Comparison of ENCODE assay signal across 21 cellular contexts in the genomic region with DNA sequence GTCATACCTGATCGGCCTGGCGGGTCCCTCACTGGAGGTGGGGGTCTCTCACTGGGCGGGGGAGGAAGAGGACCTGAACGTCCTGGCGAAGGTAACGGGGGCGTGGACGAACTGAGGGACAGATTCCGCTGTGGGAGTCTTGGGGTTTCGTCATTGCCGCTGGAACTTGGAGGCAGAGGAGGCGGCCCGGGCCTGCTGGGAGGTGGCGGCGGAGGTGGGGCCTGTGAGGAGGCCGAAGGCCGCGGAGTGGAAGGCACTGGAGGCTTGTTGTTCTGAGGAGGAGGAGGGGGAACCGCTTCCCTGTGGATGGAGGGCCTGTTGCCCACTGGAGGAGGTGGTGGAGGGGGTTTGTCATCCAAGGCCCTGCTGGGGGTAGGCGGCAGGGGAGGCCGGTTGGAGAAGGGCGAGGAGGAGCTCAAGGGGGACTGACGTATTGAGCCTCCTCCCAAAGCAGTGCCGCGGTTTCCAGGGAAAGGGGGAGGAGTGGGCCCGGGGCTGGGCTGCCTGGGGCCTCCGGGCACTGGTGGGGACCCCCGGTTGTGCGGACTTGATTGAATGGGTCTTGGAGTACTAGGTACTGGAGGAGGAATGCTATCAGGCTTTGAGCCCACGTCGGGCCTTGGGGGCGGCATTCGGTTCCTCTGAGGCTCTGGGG. TPM values are rescaled to one million over a fixed set of nuclear protein-coding genes. Genes with fewer than 3 reads are reported as not detected.
DNase-seq lines count a peak whose midpoint lies in the region; ATAC-seq, FAIRE-seq and TF ChIP-seq lines count a peak whose summit lies in the region.
"Had no signal": no experiment of that assay in that cellular context is flagged by ENCODE, and none has a peak within 500 bp of the region (broad histone marks: within the 10 kb centered on the region; RNA-seq: fewer than 3 reads in every experiment).

No MANE protein-coding gene starts in this region.

- FAIRE-seq in HepG2 (lab: Jason Lieb, UNC): no peak

- WGBS in HepG2 (ENCODE audit: low lambda C conversion rate): 58% methylated on average over 31 of the region's 33 CpGs

- peaks cover 0 to 4% of the 10 kb centered on the region in 2 experiments; a peak in 1 of 5 replicates for H3K27me3 ChIP-seq in HepG2 (ENCODE audit: control insufficient read depth in 1 of 2, insufficient read depth in 2 of 2, low read length in 2 of 2)
- H3K27me3 ChIP-seq: cardiac muscle cell, SJCRH30 had no signal

- TF ChIP-seq CTCF in activated B cell treated with CpG ODN at 0.5 μM for 24 hours (IDR thresholded peaks at IDR 0.05): no peak
- no peak for TF ChIP-seq CTCF in endothelial cell (IDR thresholded peaks at IDR 0.05; ENCODE audit: unreplicated experiment)
- no peak for TF ChIP-seq CTCF in HepG2 (CRISPR knock-in tag; IDR thresholded peaks at IDR 0.05)

- no peak overlapping the region for H3K4me3 ChIP-seq in HepG2 (replicated peaks in 1 of 3; ENCODE audit: insufficient read depth in 1 of 3, low read depth in 2 of 3, low read length in 3 of 3)
- H3K4me3 ChIP-seq: cardiac muscle cell, PC-9, SJCRH30 had no signal

- no peaks in the 10 kb centered on the region for H3K9me3 Mint-ChIP-seq in T-helper 1 cell treated with Interleukin-12 subunit alpha and Interleukin-12 subunit beta and Interleukin-4 antibody, amounts not matched to agents 30 μg/mL and 1 μg/mL, for 36 hours
- H3K9me3 Mint-ChIP-seq in activated B cell treated with CpG ODN at 0.5 μM for 24 hours: no peaks in the 10 kb centered on the region
- H3K9me3 Mint-ChIP-seq in endothelial cell (ENCODE audit: unreplicated experiment): no peaks in the 10 kb centered on the region
- no peaks in the 10 kb centered on the region for H3K9me3 Mint-ChIP-seq in stimulated activated naive B cell treated with anti-CD40 and anti-IgM and Interleukin-4, amounts not matched to agents 10 μg/mL and 1 μg/mL and 100 μg/mL, for 72 hours

- H3K27ac ChIP-seq in HepG2 (ENCODE audit: extremely low read length, insufficient read depth, low read length): no peak overlapping the region
- H3K27ac ChIP-seq: 22Rv1, cardiac muscle cell, parathyroid adenoma, PC-9, SJCRH30 had no signal

- H4K20me1 ChIP-seq in HepG2 (ENCODE audit: insufficient read depth, low read length): no peaks in the 10 kb centered on the region

- no peak overlapping the region for H3K4me2 ChIP-seq in HepG2 (ENCODE audit: low read depth, low read length)
- H3K4me2 ChIP-seq: PC-9 had no signal

- DNase-seq in T-helper 1 cell: no peak
- no peak for DNase-seq in activated B cell treated with CpG ODN at 0.5 μM for 24 hours
- DNase-seq in endothelial cell (ENCODE audit: low spot score): no peak
- no peak for DNase-seq in stimulated activated naive B cell treated with anti-CD40 and anti-IgM and Interleukin-4, amounts not matched to agents 10 μg/mL and 1 μg/mL and 100 μg/mL, for 72 hours
- DNase-seq in mesenteric fat pad (ENCODE audit: low spot score): no peak
- no peak for DNase-seq in HepG2 (ENCODE audit: low spot score)
- DNase-seq in stimulated activated CD4-positive, alpha-beta T cell treated with anti-CD3 and anti-CD28 coated beads, Interleukin-4, amount 100 ng/mL, for 1 hour: no peak
- DNase-seq: GDM1, glutamatergic neuron, NCI-H1105 treated with DMSO at 0.1 percent for 48 hours, NCI-H2171 treated with DMSO at 0.1 percent for 48 hours, NCI-H774, PC-9, SJCRH30, substantia nigra, T-helper 9 cell had no signal

- H3K36me3 ChIP-seq in HepG2 (replicated peaks in 1 of 2; ENCODE audit: control insufficient read depth in 1 of 2, insufficient read depth in 2 of 2, low read length in 2 of 2): no peaks in the 10 kb centered on the region

- peak overlapping the region; percentile 30 for H3K4me3 Mint-ChIP-seq in T-helper 1 cell treated with Interleukin-12 subunit alpha and Interleukin-12 subunit beta and Interleukin-4 antibody, amounts not matched to agents 30 μg/mL and 1 μg/mL, for 36 hours
- no peak overlapping the region for H3K4me3 Mint-ChIP-seq in activated B cell treated with CpG ODN at 0.5 μM for 24 hours
- peak overlapping the region; percentile 83 for H3K4me3 Mint-ChIP-seq in endothelial cell (ENCODE audit: unreplicated experiment)
- peak overlapping the region in 1 of 2 donors; percentile 32 for H3K4me3 Mint-ChIP-seq in stimulated activated naive B cell treated with anti-CD40 and anti-IgM and Interleukin-4, amounts not matched to agents 10 μg/mL and 1 μg/mL and 100 μg/mL, for 72 hours
- H3K4me3 Mint-ChIP-seq: B cell had no signal

- H3K79me2 ChIP-seq in HepG2 (ENCODE audit: insufficient read depth, low read length): no peaks in the 10 kb centered on the region
- H3K79me2 ChIP-seq: parathyroid adenoma had no signal

- CTCF ChIA-PET in activated B cell treated with CpG ODN at 0.5 μM for 24 hours (lab: Charles Lee) (interaction anchor here (0.8 to 4.0 kb wide), 4 partner anchors 109 to 116 kb away, joined by 3 to 18 read pairs (median 4); no protein-coding TSS in a partner anchor), HepG2 (lab: Yijun Ruan, JAX; ENCODE audit: low intra/inter-chr PET ratio, low total read pairs) (no interaction called here)

- peaks cover 58% of the 10 kb centered on the region for H3K4me1 Mint-ChIP-seq in T-helper 1 cell treated with Interleukin-12 subunit alpha and Interleukin-12 subunit beta and Interleukin-4 antibody, amounts not matched to agents 30 μg/mL and 1 μg/mL, for 36 hours (ENCODE audit: low read depth)
- H3K4me1 Mint-ChIP-seq in activated B cell treated with CpG ODN at 0.5 μM for 24 hours (peaks cover 10% of the 10 kb centered on the region), endothelial cell (ENCODE audit: unreplicated experiment) (peaks cover 18% of the 10 kb centered on the region)
- H3K4me1 Mint-ChIP-seq in stimulated activated naive B cell treated with anti-CD40 and anti-IgM and Interleukin-4, amounts not matched to agents 10 μg/mL and 1 μg/mL and 100 μg/mL, for 72 hours: peaks cover 22 to 39% of the 10 kb centered on the region in 2 donors

- no peak for TF ChIP-seq POLR2A in HepG2 (IDR thresholded peaks at IDR 0.05; ENCODE audit: insufficient read depth in 1 of 2, low read depth in 2 of 2, low read length in 2 of 2)

- no TSS peak for BruUV-seq in HepG2 (replicated peaks; lab: Mats Ljungman, UMichigan)

- intact Hi-C loops in activated B cell treated with CpG ODN at 0.5 μM for 24 hours (cut with micrococcal nuclease): loop anchor here (10.0 kb wide), 1 partner anchor 593 kb away; a partner anchor contains a TSS
- intact Hi-C loops in HepG2 (cut with micrococcal nuclease; ENCODE audit: unreplicated experiment): no loop called here

- POLR2A ChIA-PET in activated B cell treated with CpG ODN at 0.5 μM for 24 hours (lab: Charles Lee): no interaction called here
- POLR2A ChIA-PET in HepG2 (lab: Yijun Ruan, JAX): no interaction called here

- H2AFZ ChIP-seq in HepG2 (ENCODE audit: low read length): no peak overlapping the region
- H2AFZ ChIP-seq: parathyroid adenoma, PC-9 had no signal

- no peak for TF ChIP-seq RAD21 in HepG2 (CRISPR knock-in tag; IDR thresholded peaks at IDR 0.05)

- H3K4me1 ChIP-seq in HepG2 (ENCODE audit: insufficient read depth, low read length): no peaks in the 10 kb centered on the region
- H3K4me1 ChIP-seq: parathyroid adenoma, SJCRH30 had no signal

- ATAC-seq in activated B cell treated with CpG ODN at 0.5 μM for 24 hours (ENCODE audit: low read depth): no peak
- ATAC-seq in stimulated activated naive B cell treated with anti-CD40 and anti-IgM and Interleukin-4, amounts not matched to agents 10 μg/mL and 1 μg/mL and 100 μg/mL, for 72 hours (replicated peaks): no peak
- ATAC-seq in HepG2: no peak

- no peak overlapping the region for H3K9ac ChIP-seq in HepG2 (ENCODE audit: insufficient read depth, low read depth, low read length)
- H3K9ac ChIP-seq: parathyroid adenoma had no signal

- no peaks in the 10 kb centered on the region for H3K9me3 ChIP-seq in HepG2 (ENCODE audit: low read length)
- H3K9me3 ChIP-seq: SJCRH30 had no signal

- in situ Hi-C loops in HepG2 (cut with HindIII; ENCODE audit: extremely low pct_ligation_motif_present, low pct_unique_long_range_greater_than_20kb): no loop called here

- H3K27ac Mint-ChIP-seq in T-helper 1 cell treated with Interleukin-12 subunit alpha and Interleukin-12 subunit beta and Interleukin-4 antibody, amounts not matched to agents 30 μg/mL and 1 μg/mL, for 36 hours: no peak overlapping the region
- H3K27ac Mint-ChIP-seq in activated B cell treated with CpG ODN at 0.5 μM for 24 hours: peak overlapping the region; percentile 11
- peak overlapping the region; percentile 81 for H3K27ac Mint-ChIP-seq in endothelial cell (ENCODE audit: unreplicated experiment)
- peak overlapping the region; percentile 91 for H3K27ac Mint-ChIP-seq in stimulated activated naive B cell treated with anti-CD40 and anti-IgM and Interleukin-4, amounts not matched to agents 10 μg/mL and 1 μg/mL and 100 μg/mL, for 72 hours
- H3K27ac Mint-ChIP-seq: B cell had no signal

- TF ChIP-seq EP300 in HepG2 (IDR thresholded peaks at IDR 0.05; ENCODE audit: low read depth in 2 of 2, low read length in 2 of 2) (no peak), HepG2 (CRISPR knock-in tag; IDR thresholded peaks at IDR 0.05; ENCODE audit: borderline replicate concordance) (no peak)

- peaks cover 72% of the 10 kb centered on the region for H3K36me3 Mint-ChIP-seq in T-helper 1 cell treated with Interleukin-12 subunit alpha and Interleukin-12 subunit beta and Interleukin-4 antibody, amounts not matched to agents 30 μg/mL and 1 μg/mL, for 36 hours (ENCODE audit: low read depth)
- H3K36me3 Mint-ChIP-seq in activated B cell treated with CpG ODN at 0.5 μM for 24 hours (ENCODE audit: low read depth): peaks cover 96% of the 10 kb centered on the region
- peaks cover 47% of the 10 kb centered on the region for H3K36me3 Mint-ChIP-seq in endothelial cell (ENCODE audit: low read depth, unreplicated experiment)
- H3K36me3 Mint-ChIP-seq in stimulated activated naive B cell treated with anti-CD40 and anti-IgM and Interleukin-4, amounts not matched to agents 10 μg/mL and 1 μg/mL and 100 μg/mL, for 72 hours: peaks cover 52 to 62% of the 10 kb centered on the region in 2 donors

- no peaks in the 10 kb centered on the region for H3K27me3 Mint-ChIP-seq in T-helper 1 cell treated with Interleukin-12 subunit alpha and Interleukin-12 subunit beta and Interleukin-4 antibody, amounts not matched to agents 30 μg/mL and 1 μg/mL, for 36 hours (ENCODE audit: low read depth)
- H3K27me3 Mint-ChIP-seq in activated B cell treated with CpG ODN at 0.5 μM for 24 hours (no peaks in the 10 kb centered on the region), endothelial cell (ENCODE audit: unreplicated experiment) (peaks cover 2% of the 10 kb centered on the region)
- no peaks in the 10 kb centered on the region for H3K27me3 Mint-ChIP-seq in stimulated activated naive B cell treated with anti-CD40 and anti-IgM and Interleukin-4, amounts not matched to agents 10 μg/mL and 1 μg/mL and 100 μg/mL, for 72 hours
- H3K27me3 Mint-ChIP-seq: B cell had no signal

RNA-seq across cellular contexts. Expression of a gene that starts 25.8 kb away (rescaled TPM):
- 293 TPM in 2 replicates for total RNA-seq in activated B cell treated with CpG ODN at 0.5 μM for 24 hours
- 62.8 TPM for total RNA-seq in endothelial cell (ENCODE audit: unreplicated experiment)
- 84.0 TPM for total RNA-seq in mesenteric fat pad
- not detected in 2 replicates for total RNA-seq in HepG2 (2016; rRNA removed; fragmentation: Illumina TruSeq; extraction: Trizol)
- not detected in 2 replicates for total RNA-seq in HepG2 (2016; cell fraction: cytosol; rRNA removed; fragmentation: Illumina TruSeq; extraction: Trizol; ENCODE audit: low read depth)
- not detected in 2 replicates for total RNA-seq in HepG2 (2016; cell fraction: insoluble cytoplasmic fraction; rRNA removed; fragmentation: Illumina TruSeq; extraction: Trizol)
- not detected in 2 replicates for total RNA-seq in HepG2 (2016; cell fraction: membrane; rRNA removed; fragmentation: Illumina TruSeq; extraction: Trizol)
- total RNA-seq in HepG2 (2016; cell fraction: nucleus; rRNA removed; fragmentation: Illumina TruSeq; extraction: Trizol): not detected in 2 replicates
- 0.01 TPM in 1 of 2 replicates, not detected in the other for polyA plus RNA-seq in HepG2 (2011; rRNA removed)
- 0.04 TPM in 1 of 2 replicates, not detected in the other for polyA plus RNA-seq in HepG2 (2011; cell fraction: cytosol; rRNA removed)
- 0.03 TPM in 1 of 2 replicates, not detected in the other for polyA plus RNA-seq in HepG2 (2011; cell fraction: nucleus; rRNA removed)
- polyA plus RNA-seq in HepG2 (2012): not detected in 2 replicates
- not detected in 2 replicates for polyA plus RNA-seq in HepG2 (2016; cell fraction: cytosol; fragmentation: Illumina TruSeq; extraction: Trizol; ENCODE audit: low read depth)
- polyA plus RNA-seq in HepG2 (2016; cell fraction: insoluble cytoplasmic fraction; fragmentation: Illumina TruSeq; extraction: Trizol; ENCODE audit: low read depth): not detected in 2 replicates
- not detected in 2 replicates for polyA plus RNA-seq in HepG2 (2016; cell fraction: membrane; fragmentation: Illumina TruSeq; extraction: Trizol; ENCODE audit: low read depth)
- not detected in 2 replicates for polyA plus RNA-seq in HepG2 (2016; cell fraction: nucleus; fragmentation: Illumina TruSeq; extraction: Trizol; ENCODE audit: insufficient read depth, low read depth)
- 0.16 TPM in 1 of 2 replicates, not detected in the other for polyA minus RNA-seq in HepG2 (2011; rRNA and poly(A)+ RNA removed; ENCODE audit: low replicate concordance)
- polyA minus RNA-seq in HepG2 (2011; cell fraction: cytosol; rRNA and poly(A)+ RNA removed): not detected in 2 replicates
- not detected in 2 replicates for polyA minus RNA-seq in HepG2 (2011; cell fraction: nucleus; rRNA and poly(A)+ RNA removed)

Comparison
In these comparisons a context has a peak if more than half of its experiments do, and no peak if none do; other contexts are left out.
1. RNA of a gene that starts 25.8 kb away (total RNA-seq): 293 TPM in activated B cell treated with CpG ODN at 0.5 μM for 24 hours, 84.0 TPM in mesenteric fat pad (single experiment) and 62.8 TPM in endothelial cell (single experiment); not detected in HepG2; every median in the first group is over 10 times any median in the second.